In genomic region chr1:229229721-229230135, GRCh38 we compare ENCODE assay signal across 10 cellular contexts. TPM values are rescaled to one million over a fixed set of nuclear protein-coding genes. Genes with fewer than 3 reads are reported as not detected.
DNase-seq lines count a peak whose midpoint lies in the region; ATAC-seq and TF ChIP-seq lines count a peak whose summit lies in the region.
"Had no signal": no experiment of that assay in that cellular context is flagged by ENCODE, and none has a peak within 500 bp of the region (broad histone marks: within the 10 kb centered on the region; RNA-seq: fewer than 3 reads in every experiment).

No MANE protein-coding gene starts in this region.

- DNase-seq in DMS53 (lab: John Stamatoyannopoulos, UW) (peak; percentile 77), DMS53 treated with DMSO at 0.1 percent for 48 hours (lab: John Stamatoyannopoulos, UW; ENCODE audit: unreplicated experiment) (no peak), dorsolateral prefrontal cortex (peak; percentile 22 to 94 (median 81)), tibial nerve (ENCODE audit: low spot score in 2 of 2) (peak; percentile 70 to 88), NCI-H187 treated with DMSO at 0.1 percent for 48 hours (lab: John Stamatoyannopoulos, UW) (no peak), NCI-H187 (lab: John Stamatoyannopoulos, UW) (no peak)
- DNase-seq: 8988T, NCI-H2171 had no signal

- H3K27ac ChIP-seq in dorsolateral prefrontal cortex (peak overlapping the region; percentile 80 to 100 (median 98)), mesodermal cell (ENCODE audit: low read depth, low read length, severe bottlenecking) (peak overlapping the region; percentile 37), tibial nerve (peak overlapping the region; percentile 60 to 90 (median 74))

- H3K9me3 ChIP-seq in mesodermal cell (ENCODE audit: control insufficient read depth, low read length) (no peaks in the 10 kb centered on the region), tibial nerve (no peaks in the 10 kb centered on the region)

- H3K27me3 ChIP-seq in dorsolateral prefrontal cortex, result no peaks in the 10 kb centered on the region
- no peaks in the 10 kb centered on the region for H3K27me3 ChIP-seq in tibial nerve

- peak in 1 of 2 donors; percentile 22 for TF ChIP-seq POLR2A in tibial nerve (IDR thresholded peaks at IDR 0.05)

- H3K4me1 ChIP-seq in mesodermal cell (ENCODE audit: control insufficient read depth, insufficient read depth, low read length, poor library complexity, severe bottlenecking), result peaks cover 31% of the 10 kb centered on the region
- peaks cover 0 to 70% (median 38%) of the 10 kb centered on the region in 4 donors for H3K4me1 ChIP-seq in tibial nerve

- ATAC-seq in GM18502 (IDR thresholded peaks at IDR 0.05; ENCODE audit: poor library complexity, unreplicated experiment), result no peak

- TF ChIP-seq EP300 in tibial nerve (IDR thresholded peaks at IDR 0.05), result peak in 1 of 2 donors; percentile 98

- no peaks in the 10 kb centered on the region for H3K36me3 ChIP-seq in mesodermal cell (ENCODE audit: control insufficient read depth, insufficient read depth, low read length)
- no peaks in the 10 kb centered on the region for H3K36me3 ChIP-seq in tibial nerve

- peak in 5 of 56 donors; percentile 15 to 27 (median 25) for TF ChIP-seq CTCF in dorsolateral prefrontal cortex (IDR thresholded peaks at IDR 0.05 in 54 of 56, conservative IDR thresholded peaks at IDR 0.05 in 2 of 56; ENCODE audit: low read depth in 1 of 56, partially characterized antibody in 56 of 56)
- TF ChIP-seq CTCF in tibial nerve (IDR thresholded peaks at IDR 0.05), result peak in 1 of 5 experiments; percentile 25

- H3K4me3 ChIP-seq in dorsolateral prefrontal cortex (peak overlapping the region in 44 of 59 donors; percentile 3 to 57 (median 32)), mesodermal cell (ENCODE audit: extremely low read depth, insufficient read depth, low read length, poor library complexity, severe bottlenecking) (no peak overlapping the region), tibial nerve (peak overlapping the region in 3 of 4 donors; percentile 1 to 24 (median 3))

- intact Hi-C loops in dorsolateral prefrontal cortex (cut with DNase I), result loop anchor here (1.0 to 10.0 kb wide), 6 partner anchors 65 to 395 kb away; no protein-coding TSS in a partner anchor

- WGBS in mesodermal cell (ENCODE audit: insufficient coverage in 2 of 2), 2 experiments, result 11 to 19% methylated on average over 2 to 3 of the region's 4 CpGs
- 0 to 10% methylated on average over 3 to 4 of the region's 4 CpGs for WGBS in tibial nerve, 2 donors

RNA-seq across cellular contexts. Expression of gene RAB4A, which starts 41.2 kb away (rescaled TPM):
- total RNA-seq in dorsolateral prefrontal cortex, result 100 to 1,000 TPM in 15 of 120 experiments, 10 to 100 TPM in 105; 64.3 to 117 (median 86.8) TPM
- polyA plus RNA-seq in mesodermal cell (2013, experiment 1 of 2), result 45.7 TPM
- polyA plus RNA-seq in mesodermal cell (2013, experiment 2 of 2), result 47.0 TPM
- 10 to 100 TPM; 16.2 to 41.3 (median 31.2) TPM for total RNA-seq in tibial nerve

Comparison
In these comparisons a context has a peak if more than half of its experiments do, and no peak if none do; other contexts are left out.
1. DNase-seq: peak in DMS53 (single experiment), dorsolateral prefrontal cortex (10 of 10) and tibial nerve (2 of 2); none in DMS53 treated with DMSO at 0.1 percent for 48 hours (single experiment), NCI-H187 treated with DMSO at 0.1 percent for 48 hours (single experiment) and NCI-H187 (0 of 2).
2. H3K27ac ChIP-seq: peak in every context shown above with its lines; median percentile 98 in dorsolateral prefrontal cortex; 74 in tibial nerve; 37 in mesodermal cell.